In the genomic region with DNA sequence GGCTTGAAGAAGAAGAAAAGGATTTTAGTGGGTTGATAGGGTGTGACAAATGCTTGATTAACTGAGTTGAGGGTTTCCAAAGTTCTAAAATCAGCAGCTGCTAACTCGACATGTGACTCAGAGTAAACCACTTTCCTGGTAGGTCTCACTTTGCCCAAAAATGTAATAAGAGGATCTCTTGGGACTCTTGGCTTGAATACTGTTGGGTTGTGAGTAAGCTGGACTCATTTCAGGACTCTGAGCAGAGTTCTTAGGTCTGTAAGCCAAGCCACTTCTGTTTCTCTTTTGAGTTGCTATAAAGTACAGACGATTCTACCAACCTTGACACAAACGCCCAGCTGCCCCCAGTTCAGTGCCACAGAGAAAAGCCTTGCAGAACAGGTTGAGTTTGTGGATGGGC, we compare ENCODE assay signal across 13 cellular contexts.
DNase-seq lines count a peak whose midpoint lies in the region; ATAC-seq and TF ChIP-seq lines count a peak whose summit lies in the region.
"Had no signal": no experiment of that assay in that cellular context is flagged by ENCODE, and none has a peak within 500 bp of the region (broad histone marks: within the 10 kb centered on the region; RNA-seq: fewer than 3 reads in every experiment).

No MANE protein-coding gene starts in this region.

- H3K4me1 ChIP-seq in heart left ventricle (peaks cover 0 to 29% (median 5%) of the 10 kb centered on the region in 12 donors), left ventricle myocardium inferior (peaks cover 19% of the 10 kb centered on the region), tibial artery (peaks cover 0 to 38% (median 30%) of the 10 kb centered on the region in 4 donors), hepatocyte (ENCODE audit: insufficient read depth) (no peaks in the 10 kb centered on the region)
- H3K4me1 ChIP-seq: A549 had no signal

- no peak overlapping the region for H3K4me3 ChIP-seq in heart left ventricle
- no peak overlapping the region for H3K4me3 ChIP-seq in left ventricle myocardium inferior
- H3K4me3 ChIP-seq in choroid plexus epithelial cell (ENCODE audit: low read depth, low read length), result no peak overlapping the region
- peak overlapping the region in 1 of 2 donors; percentile 32 for H3K4me3 ChIP-seq in tibial artery
- H3K4me3 ChIP-seq in hepatocyte, result no peak overlapping the region
- H3K4me3 ChIP-seq: A549 had no signal

- TF ChIP-seq CTCF in heart left ventricle (IDR thresholded peaks at IDR 0.05), result no peak
- no peak for TF ChIP-seq CTCF in left ventricle myocardium inferior (IDR thresholded peaks at IDR 0.05; ENCODE audit: borderline replicate concordance)
- TF ChIP-seq CTCF in choroid plexus epithelial cell (conservative IDR thresholded peaks at IDR 0.05; ENCODE audit: low read depth, low read length), result no peak
- TF ChIP-seq CTCF in tibial artery (IDR thresholded peaks at IDR 0.05), result no peak
- no peak for TF ChIP-seq CTCF in hepatocyte (IDR thresholded peaks at IDR 0.05; ENCODE audit: poor library complexity)

- H3K36me3 ChIP-seq in heart left ventricle (no peaks in the 10 kb centered on the region), left ventricle myocardium inferior (no peaks in the 10 kb centered on the region), tibial artery (no peaks in the 10 kb centered on the region), hepatocyte (replicated peaks; ENCODE audit: insufficient read depth, low read depth) (no peaks in the 10 kb centered on the region)

- H3K79me2 ChIP-seq in hepatocyte, result no peaks in the 10 kb centered on the region

- H2AFZ ChIP-seq in hepatocyte, result no peak overlapping the region

- 69 to 74% (median 70%) methylated on average over 3 of the region's 3 CpGs for WGBS in heart left ventricle, 4 donors
- 90% methylated on average over 3 of the region's 3 CpGs for WGBS in hepatocyte (ENCODE audit: low lambda C conversion rate, missing lambda C conversion rate)

- H3K4me2 ChIP-seq in hepatocyte, result no peak overlapping the region
- H3K4me2 ChIP-seq: A549 had no signal

- H3K27me3 ChIP-seq in heart left ventricle (no peaks in the 10 kb centered on the region), left ventricle myocardium inferior (ENCODE audit: low read depth) (no peaks in the 10 kb centered on the region), tibial artery (no peaks in the 10 kb centered on the region), hepatocyte (no peaks in the 10 kb centered on the region)

- DNase-seq in heart left ventricle (no peak), left ventricle myocardium inferior (no peak), choroid plexus epithelial cell (ENCODE audit: low read depth) (peak; percentile 24), tibial artery (peak in 1 of 2 donors; percentile 31), hepatocyte (ENCODE audit: low spot score) (no peak), UCSD-AML1 (lab: John Stamatoyannopoulos, UW; ENCODE audit: unreplicated experiment) (no peak), cortex of kidney (lab: John Stamatoyannopoulos, UW) (no peak)
- DNase-seq: NCI-H1436; stimulated activated CD4-positive, alpha-beta T cell treated with anti-CD3 and anti-CD28 coated beads, Interleukin-2, amount 100 ng/mL, for 24 hours; T-helper 1 cell had no signal

- H3K9me3 ChIP-seq in heart left ventricle (peaks cover 0 to 9% (median 0%) of the 10 kb centered on the region in 12 donors), left ventricle myocardium inferior (replicated peaks) (peaks cover 21% of the 10 kb centered on the region), tibial artery (no peaks in the 10 kb centered on the region), hepatocyte (ENCODE audit: low read depth) (no peaks in the 10 kb centered on the region)
- H3K9me3 ChIP-seq: A549 had no signal

- TF ChIP-seq POLR2A in heart left ventricle (IDR thresholded peaks at IDR 0.05), result no peak

- no peaks in the 10 kb centered on the region for H3K9me2 ChIP-seq in hepatocyte (replicated peaks; ENCODE audit: insufficient read depth)

- H4K20me1 ChIP-seq in hepatocyte (ENCODE audit: insufficient read depth, poor library complexity, severe bottlenecking), result peaks cover 2% of the 10 kb centered on the region

- H3K27ac ChIP-seq in heart left ventricle, result no peak overlapping the region
- H3K27ac ChIP-seq in left ventricle myocardium inferior (replicated peaks), result no peak overlapping the region
- peak overlapping the region; percentile 54 to 63 for H3K27ac ChIP-seq in tibial artery
- H3K27ac ChIP-seq in hepatocyte, result no peak overlapping the region
- H3K27ac ChIP-seq: A549, HL-60 had no signal

- intact Hi-C loops in heart left ventricle (cut with DNase I) (no loop called here), left ventricle myocardium inferior (cut with micrococcal nuclease) (no loop called here), tibial artery (cut with DNase I; ENCODE audit: low total_unique reads) (no loop called here)

- peak in 3 of 4 donors; percentile 77 to 88 (median 86) for ATAC-seq in heart left ventricle
- peak; percentile 53 for ATAC-seq in HG03103 (IDR thresholded peaks at IDR 0.05; ENCODE audit: low read depth, unreplicated experiment)
- ATAC-seq: A549 had no signal

Comparison
In these comparisons a context has a peak if more than half of its experiments do, and no peak if none do; other contexts are left out.
1. H3K27ac ChIP-seq: peak in tibial artery (2 of 2); none in heart left ventricle (0 of 12), left ventricle myocardium inferior (single experiment) and hepatocyte (single experiment).